Comparison of ENCODE assay signal across 16 cellular contexts in genomic region chr5:125140220-125140619, GRCh38.
DNase-seq lines count a peak whose midpoint lies in the region; ATAC-seq, FAIRE-seq and TF ChIP-seq lines count a peak whose summit lies in the region.
"Had no signal": no experiment of that assay in that cellular context is flagged by ENCODE, and none has a peak within 500 bp of the region (broad histone marks: within the 10 kb centered on the region; RNA-seq: fewer than 3 reads in every experiment).

No MANE protein-coding gene starts in this region.

- no peaks in the 10 kb centered on the region for H3K27me3 ChIP-seq in astrocyte (ENCODE audit: insufficient read depth, low read length)
- H3K27me3 ChIP-seq in hepatocyte: no peaks in the 10 kb centered on the region
- H3K27me3 ChIP-seq in subcutaneous abdominal adipose tissue (ENCODE audit: control insufficient read depth in 5 of 5, insufficient read depth in 4 of 5, low read length in 5 of 5): no peaks in the 10 kb centered on the region
- H3K27me3 ChIP-seq: BE2C had no signal

- H3K4me1 ChIP-seq in astrocyte (ENCODE audit: insufficient read depth, low read length): no peaks in the 10 kb centered on the region
- peaks cover 5% of the 10 kb centered on the region for H3K4me1 ChIP-seq in hepatocyte (ENCODE audit: insufficient read depth)
- peaks cover 2 to 15% (median 14%) of the 10 kb centered on the region in 5 donors for H3K4me1 ChIP-seq in subcutaneous abdominal adipose tissue (ENCODE audit: control insufficient read depth in 5 of 5, insufficient read depth in 5 of 5, low read length in 5 of 5)
- H3K4me1 ChIP-seq: BE2C had no signal

- H4K20me1 ChIP-seq in astrocyte (ENCODE audit: insufficient read depth, low read length) (no peaks in the 10 kb centered on the region), hepatocyte (ENCODE audit: insufficient read depth, poor library complexity, severe bottlenecking) (no peaks in the 10 kb centered on the region)

- H3K36me3 ChIP-seq in astrocyte (ENCODE audit: insufficient read depth, low read length) (no peaks in the 10 kb centered on the region), hepatocyte (replicated peaks; ENCODE audit: insufficient read depth, low read depth) (no peaks in the 10 kb centered on the region), subcutaneous abdominal adipose tissue (ENCODE audit: control insufficient read depth in 5 of 5, insufficient read depth in 5 of 5, low read length in 5 of 5) (no peaks in the 10 kb centered on the region)
- H3K36me3 ChIP-seq: BE2C, HAP-1 had no signal

- H3K27ac ChIP-seq in astrocyte (ENCODE audit: low read depth, low read length): no peak overlapping the region
- H3K27ac ChIP-seq in hepatocyte: peak overlapping the region; percentile 65
- peak overlapping the region; percentile 5 for H3K27ac ChIP-seq in subcutaneous abdominal adipose tissue (ENCODE audit: low read depth, low read length)
- H3K27ac ChIP-seq in RWPE1: no peak overlapping the region
- H3K27ac ChIP-seq: A549, C4-2B had no signal

- no peak overlapping the region for H3K4me2 ChIP-seq in astrocyte (ENCODE audit: low read length)
- no peak overlapping the region for H3K4me2 ChIP-seq in hepatocyte
- H3K4me2 ChIP-seq: A549 had no signal

- H3K9me3 Mint-ChIP-seq in HFFc6: no peaks in the 10 kb centered on the region
- H3K9me3 Mint-ChIP-seq in astrocyte (ENCODE audit: unreplicated experiment): no peaks in the 10 kb centered on the region

- no peak overlapping the region for H2AFZ ChIP-seq in astrocyte (ENCODE audit: low read depth, low read length)
- no peak overlapping the region for H2AFZ ChIP-seq in hepatocyte

- H3K79me2 ChIP-seq in astrocyte (ENCODE audit: insufficient read depth, low read length) (no peaks in the 10 kb centered on the region), hepatocyte (no peaks in the 10 kb centered on the region)

- CTCF ChIA-PET in RWPE1 (lab: Yijun Ruan, JAX): no interaction called here

- H3K4me1 Mint-ChIP-seq in HFFc6 (ENCODE audit: low read depth) (peaks cover 33% of the 10 kb centered on the region), astrocyte (ENCODE audit: low read depth, unreplicated experiment) (peaks cover 18% of the 10 kb centered on the region)
- H3K4me1 Mint-ChIP-seq: CD4-positive, alpha-beta memory T cell had no signal

- ATAC-seq in GM18519 (IDR thresholded peaks at IDR 0.05; ENCODE audit: low FRiP score, unreplicated experiment): no peak

- H3K27me3 Mint-ChIP-seq in HFFc6 (ENCODE audit: insufficient read depth): no peaks in the 10 kb centered on the region
- no peaks in the 10 kb centered on the region for H3K27me3 Mint-ChIP-seq in astrocyte (ENCODE audit: low read depth, unreplicated experiment)
- H3K27me3 Mint-ChIP-seq: CD4-positive, alpha-beta memory T cell had no signal

- no peak for FAIRE-seq in astrocyte (lab: Jason Lieb, UNC)
- FAIRE-seq: A549, G401.6, GM12891 had no signal

- H3K27ac Mint-ChIP-seq in HFFc6 (peak overlapping the region; percentile 44), astrocyte (ENCODE audit: unreplicated experiment) (peak overlapping the region; percentile 37)
- H3K27ac Mint-ChIP-seq: CD4-positive, alpha-beta memory T cell had no signal

- H3K9me3 ChIP-seq in astrocyte (ENCODE audit: insufficient read depth, low read depth, low read length) (no peaks in the 10 kb centered on the region), hepatocyte (ENCODE audit: low read depth) (no peaks in the 10 kb centered on the region), subcutaneous abdominal adipose tissue (ENCODE audit: control insufficient read depth in 5 of 5, low read length in 5 of 5) (no peaks in the 10 kb centered on the region)
- H3K9me3 ChIP-seq: A549, BE2C, HAP-1 had no signal

- no peak overlapping the region for H3K4me3 Mint-ChIP-seq in HFFc6
- H3K4me3 Mint-ChIP-seq in astrocyte (ENCODE audit: unreplicated experiment): no peak overlapping the region
- H3K4me3 Mint-ChIP-seq: CD4-positive, alpha-beta memory T cell had no signal

- H3K9ac ChIP-seq in astrocyte (ENCODE audit: low read length) (no peak overlapping the region), subcutaneous abdominal adipose tissue (ENCODE audit: low read length in 5 of 5) (no peak overlapping the region)

- POLR2A ChIA-PET in RWPE1 (lab: Yijun Ruan, JAX; ENCODE audit: low non-redundant PET): no interaction called here

- 76% methylated on average over 4 of the region's 4 CpGs for WGBS in hepatocyte (ENCODE audit: low lambda C conversion rate, missing lambda C conversion rate)

- H3K4me3 ChIP-seq in astrocyte (ENCODE audit: insufficient read depth, low read depth, low read length) (no peak overlapping the region), hepatocyte (no peak overlapping the region), subcutaneous abdominal adipose tissue (ENCODE audit: low read depth in 1 of 5, low read length in 5 of 5) (no peak overlapping the region)
- H3K4me3 ChIP-seq: A549, HAP-1 had no signal

- no peaks in the 10 kb centered on the region for H3K9me2 ChIP-seq in hepatocyte (replicated peaks; ENCODE audit: insufficient read depth)

- no peak for TF ChIP-seq CTCF in HFFc6 (IDR thresholded peaks at IDR 0.05)
- no peak for TF ChIP-seq CTCF in astrocyte (IDR thresholded peaks at IDR 0.05; ENCODE audit: insufficient read depth, low read depth, low read length)
- no peak for TF ChIP-seq CTCF in hepatocyte (IDR thresholded peaks at IDR 0.05; ENCODE audit: poor library complexity)
- no peak for TF ChIP-seq CTCF in RWPE1 (conservative IDR thresholded peaks at IDR 0.05; ENCODE audit: low read depth)

- H3K36me3 Mint-ChIP-seq in HFFc6 (ENCODE audit: low read depth): peaks cover 5% of the 10 kb centered on the region; the same call in 1 of the 2 replicates
- no peaks in the 10 kb centered on the region for H3K36me3 Mint-ChIP-seq in astrocyte (ENCODE audit: low read depth, unreplicated experiment)
- H3K36me3 Mint-ChIP-seq: CD4-positive, alpha-beta memory T cell had no signal

- no peak for DNase-seq in HFFc6
- no peak for DNase-seq in astrocyte (ENCODE audit: low read depth)
- no peak for DNase-seq in hepatocyte (ENCODE audit: low spot score)
- no peak for DNase-seq in activated CD4-positive, alpha-beta T cell treated with anti-CD3 and anti-CD28 coated beads, Interleukin-2, amount 50 U/mL, for 1 hour
- DNase-seq in RWPE1 (ENCODE audit: low spot score): no peak
- DNase-seq: BE2C; CD4-positive, alpha-beta memory T cell; DMS79; GOT3 had no signal

Comparison
In these comparisons a context has a peak if more than half of its experiments do, and no peak if none do; other contexts are left out.
1. H3K27ac ChIP-seq: peak in hepatocyte (single experiment) and subcutaneous abdominal adipose tissue (single experiment); none in astrocyte (single experiment) and RWPE1 (single experiment).